1 cellular context compared by ENCODE assay signal in genomic region chr14:39090548-39091111, GRCh38.
A peak's percentile ranks its signal among the peaks of the same experiment; 100 is the strongest.
TF ChIP-seq lines count a peak whose summit lies in the region.

No MANE protein-coding gene starts in this region.

TF ChIP-seq in HepG2, 621 proteins besides CTCF, POLR2A, EP300 and RAD21 (continues in another document):
- TF ChIP-seq PHF21A (CRISPR knock-in tag; IDR thresholded peaks at IDR 0.05) (no peak), TRIM24 (CRISPR knock-in tag; IDR thresholded peaks at IDR 0.05) (no peak), HMG20B (CRISPR knock-in tag; conservative IDR thresholded peaks at IDR 0.05) (no peak), KAT7 (CRISPR knock-in tag; IDR thresholded peaks at IDR 0.05; ENCODE audit: borderline replicate concordance) (no peak), ZBTB39 (CRISPR knock-in tag; IDR thresholded peaks at IDR 0.05) (no peak), ATF5 (CRISPR knock-in tag; IDR thresholded peaks at IDR 0.05; ENCODE audit: low read depth) (no peak), ZNF781 (CRISPR knock-in tag; IDR thresholded peaks at IDR 0.05; ENCODE audit: borderline replicate concordance, not compliant biosample characterization) (peak; percentile 38), ZNF12 (CRISPR knock-in tag; IDR thresholded peaks at IDR 0.05) (0 out of 2 replicates have a peak, but pooled peaks have one; percentile 9), ZNF296 (CRISPR knock-in tag; conservative IDR thresholded peaks at IDR 0.05) (no peak), NFRKB (IDR thresholded peaks at IDR 0.05) (no peak), SNAPC5 (CRISPR knock-in tag; IDR thresholded peaks at IDR 0.05; ENCODE audit: borderline replicate concordance) (no peak), ASH2L (IDR thresholded peaks at IDR 0.05; ENCODE audit: insufficient read length, low read depth, low read length) (no peak), NFE2L1 (CRISPR knock-in tag; IDR thresholded peaks at IDR 0.05; ENCODE audit: borderline replicate concordance) (no peak), MLLT10 (CRISPR knock-in tag; IDR thresholded peaks at IDR 0.05) (no peak), BRF2 (CRISPR knock-in tag; IDR thresholded peaks at IDR 0.05) (no peak), ZNF670 (CRISPR knock-in tag; IDR thresholded peaks at IDR 0.05; ENCODE audit: borderline replicate concordance) (no peak), ZNF761 (CRISPR knock-in tag; conservative IDR thresholded peaks at IDR 0.05) (no peak), ETV6 (CRISPR knock-in tag; conservative IDR thresholded peaks at IDR 0.05) (no peak), MYNN (CRISPR knock-in tag; IDR thresholded peaks at IDR 0.05; ENCODE audit: low read depth) (no peak), GTF3A (CRISPR knock-in tag; conservative IDR thresholded peaks at IDR 0.05) (no peak), SNAI1 (CRISPR knock-in tag; IDR thresholded peaks at IDR 0.05; ENCODE audit: borderline replicate concordance) (no peak), ZNF446 (CRISPR knock-in tag; IDR thresholded peaks at IDR 0.05) (no peak), GFI1 (CRISPR knock-in tag; IDR thresholded peaks at IDR 0.05; ENCODE audit: borderline replicate concordance) (peak; percentile 40; the same call in 1 of the 2 replicates), ZNF629 (CRISPR knock-in tag; conservative IDR thresholded peaks at IDR 0.05) (no peak), ZNF17 (CRISPR knock-in tag; IDR thresholded peaks at IDR 0.05) (no peak), PITX1 (CRISPR knock-in tag; IDR thresholded peaks at IDR 0.05) (peak; percentile 40; the same call in 1 of the 2 replicates), JUNB (CRISPR knock-in tag; IDR thresholded peaks at IDR 0.05; ENCODE audit: borderline replicate concordance) (no peak), ZNF558 (CRISPR knock-in tag; IDR thresholded peaks at IDR 0.05; ENCODE audit: borderline replicate concordance) (no peak), TBX2 (CRISPR knock-in tag; IDR thresholded peaks at IDR 0.05; ENCODE audit: borderline replicate concordance) (no peak), BHLHE40 (IDR thresholded peaks at IDR 0.05; ENCODE audit: low read length) (no peak), BORCS8-MEF2B (CRISPR knock-in tag; IDR thresholded peaks at IDR 0.05) (no peak), ZFAT (CRISPR knock-in tag; conservative IDR thresholded peaks at IDR 0.05) (no peak), ZNF101 (CRISPR knock-in tag; IDR thresholded peaks at IDR 0.05; ENCODE audit: borderline replicate concordance, low read depth) (no peak), PRPF4 (IDR thresholded peaks at IDR 0.05; ENCODE audit: low read depth, low read length, poor library complexity, severe bottlenecking) (no peak), ZNF280D (CRISPR knock-in tag; IDR thresholded peaks at IDR 0.05) (no peak), ZC3H13 (CRISPR knock-in tag; IDR thresholded peaks at IDR 0.05) (0 out of 2 replicates have a peak, but pooled peaks have one; percentile 54), SP5 (CRISPR knock-in tag; IDR thresholded peaks at IDR 0.05; ENCODE audit: borderline replicate concordance, low read depth) (no peak), GATAD2A (CRISPR knock-in tag; IDR thresholded peaks at IDR 0.05) (no peak), KLF11 (CRISPR knock-in tag; IDR thresholded peaks at IDR 0.05) (no peak), KLF9 (CRISPR knock-in tag; IDR thresholded peaks at IDR 0.05; ENCODE audit: low read depth) (no peak), ZGPAT (CRISPR knock-in tag; IDR thresholded peaks at IDR 0.05) (0 out of 2 replicates have a peak, but pooled peaks have one; percentile 24), GABPA (IDR thresholded peaks at IDR 0.05; ENCODE audit: low read depth, low read length) (no peak), GABPA (CRISPR knock-in tag; IDR thresholded peaks at IDR 0.05; ENCODE audit: low read depth) (no peak), ZNF253 (CRISPR knock-in tag; IDR thresholded peaks at IDR 0.05; ENCODE audit: borderline replicate concordance) (no peak), HOXA9 (CRISPR knock-in tag; IDR thresholded peaks at IDR 0.05; ENCODE audit: borderline replicate concordance) (0 out of 2 replicates have a peak, but pooled peaks have one; percentile 55), ZNF432 (CRISPR knock-in tag; IDR thresholded peaks at IDR 0.05; ENCODE audit: borderline replicate concordance) (no peak), ZBTB44 (CRISPR knock-in tag; IDR thresholded peaks at IDR 0.05) (no peak), JUN (CRISPR knock-in tag; IDR thresholded peaks at IDR 0.05) (no peak), ZNF205 (CRISPR knock-in tag; IDR thresholded peaks at IDR 0.05) (no peak), ZNF460 (CRISPR knock-in tag; IDR thresholded peaks at IDR 0.05; ENCODE audit: borderline replicate concordance) (no peak), MED13 (CRISPR knock-in tag; IDR thresholded peaks at IDR 0.05) (no peak), ZSCAN31 (CRISPR knock-in tag; IDR thresholded peaks at IDR 0.05; ENCODE audit: low read depth) (no peak), GMEB1 (CRISPR knock-in tag; IDR thresholded peaks at IDR 0.05; ENCODE audit: borderline replicate concordance) (0 out of 2 replicates have a peak, but pooled peaks have one; percentile 2), MAZ (IDR thresholded peaks at IDR 0.05; ENCODE audit: borderline replicate concordance, low read depth, low read length) (no peak), MAZ (CRISPR knock-in tag; IDR thresholded peaks at IDR 0.05; ENCODE audit: low read depth) (no peak), ZNF83 (CRISPR knock-in tag; IDR thresholded peaks at IDR 0.05; ENCODE audit: borderline replicate concordance) (no peak), SALL1 (CRISPR knock-in tag; IDR thresholded peaks at IDR 0.05) (no peak), ZFP82 (CRISPR knock-in tag; IDR thresholded peaks at IDR 0.05; ENCODE audit: borderline replicate concordance) (no peak), ZNF891 (CRISPR knock-in tag; IDR thresholded peaks at IDR 0.05) (no peak), ZBTB7A (CRISPR knock-in tag; IDR thresholded peaks at IDR 0.05) (no peak), BCLAF1 (IDR thresholded peaks at IDR 0.05) (no peak), MED8 (CRISPR knock-in tag; IDR thresholded peaks at IDR 0.05; ENCODE audit: insufficient replicate concordance) (no peak)
